ENCODE assay signal across 8 cellular contexts in genomic region chr15:96330064-96330449, GRCh38. TPM values are rescaled to one million over a fixed set of nuclear protein-coding genes. Genes with fewer than 3 reads are reported as not detected.
A peak's percentile ranks its signal among the peaks of the same experiment; 100 is the strongest.
DNase-seq lines count a peak whose midpoint lies in the region; TF ChIP-seq lines count a peak whose summit lies in the region.

No MANE protein-coding gene starts in this region.

- TF ChIP-seq EP300 in transverse colon (IDR thresholded peaks at IDR 0.05; ENCODE audit: low read depth), result no peak

- CTCF ChIA-PET in PC-9 (lab: Charles Lee), result no interaction called here

- peaks cover 14% of the 10 kb centered on the region for H4K20me1 ChIP-seq in PC-9 (ENCODE audit: insufficient read depth)

- peaks cover 36% of the 10 kb centered on the region for H3K4me1 ChIP-seq in PC-9 (replicated peaks; ENCODE audit: insufficient read depth)
- peaks cover 7% of the 10 kb centered on the region for H3K4me1 ChIP-seq in mesendoderm (ENCODE audit: control insufficient read depth, low read depth, low read length)
- peaks cover 0 to 37% (median 13%) of the 10 kb centered on the region in 4 donors for H3K4me1 ChIP-seq in transverse colon

- no TSS peak for BruUV-seq in PC-9 (replicated peaks; lab: Mats Ljungman, UMichigan)

- no peak overlapping the region for H3K4ac ChIP-seq in mesendoderm (ENCODE audit: low read depth, low read length)

- peaks cover 32% of the 10 kb centered on the region for H3F3A ChIP-seq in PC-9 (ENCODE audit: insufficient read depth, low read depth)

- no CpG with 5 or more reads among the region's 37 CpGs for WGBS in mesendoderm (ENCODE audit: extremely low coverage, insufficient coverage, low lambda C conversion rate)
- 0 to 8% methylated on average over 1 to 23 of the region's 37 CpGs for WGBS in transverse colon (ENCODE audit: low coverage in 1 of 2), 2 donors

- peak overlapping the region; percentile 69 for H2AFZ ChIP-seq in PC-9

- H3K4me2 ChIP-seq in PC-9, result peak overlapping the region; percentile 86
- H3K4me2 ChIP-seq in mesendoderm (ENCODE audit: low read length), result peak overlapping the region; percentile 88

- H4K5ac ChIP-seq in mesendoderm (ENCODE audit: low read length), result no peak overlapping the region

- H3K36me3 ChIP-seq in PC-9 (ENCODE audit: low read depth), result 0 out of 2 replicates have a peak, but pooled peaks cover 6% of the 10 kb centered on the region
- H3K36me3 ChIP-seq in mesendoderm (ENCODE audit: control insufficient read depth, insufficient read depth, low read length), result no peaks in the 10 kb centered on the region
- H3K36me3 ChIP-seq in transverse colon, result no peaks in the 10 kb centered on the region

- H2AK5ac ChIP-seq in mesendoderm (ENCODE audit: low read length), result no peak overlapping the region

- no peak overlapping the region for H3K23ac ChIP-seq in mesendoderm (ENCODE audit: low read length)

- in situ Hi-C loops in transverse colon (cut with MboI; ENCODE audit: low pct_ligation_motif_present in 1 of 4, low pct_unique_long_range_greater_than_20kb in 1 of 4, low sequenced_read_pairs in 3 of 4), result loop anchor here in 2 of 4 donors (25.0 kb wide), 1 partner anchor 1068 kb away; no protein-coding TSS in a partner anchor

- peak; percentile 29 to 66 for DNase-seq in NCI-H187 (lab: John Stamatoyannopoulos, UW)
- DNase-seq in NCI-H187 treated with DMSO at 0.1 percent for 48 hours (lab: John Stamatoyannopoulos, UW), result no peak
- DNase-seq in HFF-Myc (ENCODE audit: extremely low read depth, low read depth), result no peak
- DNase-seq in PC-9, result peak in 1 of 2 experiments; percentile 53
- peak; percentile 87 for DNase-seq in dedifferentiated amniotic fluid mesenchymal stem cell (ENCODE audit: extremely low spot score)
- no peak for DNase-seq in mesendoderm
- peak; percentile 66 for DNase-seq in transverse colon
- no peak for DNase-seq in epidermal melanocyte (ENCODE audit: insufficient read length, low spot score)

- TF ChIP-seq CTCF in HFF-Myc (IDR thresholded peaks at IDR 0.05; ENCODE audit: low read depth, low read length, missing control alignments), result no peak
- TF ChIP-seq CTCF in PC-9 (conservative IDR thresholded peaks at IDR 0.05), result no peak
- no peak for TF ChIP-seq CTCF in transverse colon (IDR thresholded peaks at IDR 0.05)

- H3K9me3 ChIP-seq in PC-9 (ENCODE audit: insufficient read depth, low read depth), result no peaks in the 10 kb centered on the region
- H3K9me3 ChIP-seq in transverse colon, result no peaks in the 10 kb centered on the region

- TF ChIP-seq POLR2A in transverse colon (IDR thresholded peaks at IDR 0.05), result no peak

- H3K56ac ChIP-seq in mesendoderm (ENCODE audit: low read length), result no peak overlapping the region

- H2BK15ac ChIP-seq in mesendoderm (replicated peaks; ENCODE audit: low read depth), result no peak overlapping the region

- H2BK120ac ChIP-seq in mesendoderm (ENCODE audit: low read depth, low read length), result no peak overlapping the region

- H3K27ac ChIP-seq in PC-9 (peak overlapping the region; percentile 91), mesendoderm (ENCODE audit: low read depth, low read length) (no peak overlapping the region), transverse colon (peak overlapping the region; percentile 81 to 91 (median 88))

- H3K79me2 ChIP-seq in PC-9 (ENCODE audit: low read depth) (peaks cover 81% of the 10 kb centered on the region), mesendoderm (ENCODE audit: control insufficient read depth, insufficient read depth, low read length) (no peaks in the 10 kb centered on the region)

- no peaks in the 10 kb centered on the region for H3K79me1 ChIP-seq in mesendoderm (ENCODE audit: low read length)

- H3K27me3 ChIP-seq in PC-9 (ENCODE audit: insufficient read depth, low read depth) (no peaks in the 10 kb centered on the region), mesendoderm (ENCODE audit: insufficient read depth, low read length, poor library complexity) (peaks cover 65% of the 10 kb centered on the region), transverse colon (peaks cover 22% of the 10 kb centered on the region)

- H3K18ac ChIP-seq in mesendoderm (ENCODE audit: low read length), result peak overlapping the region; percentile 77

- H4K8ac ChIP-seq in mesendoderm (ENCODE audit: low read depth, low read length), result no peak overlapping the region

- peak overlapping the region; percentile 26 for H3K9ac ChIP-seq in mesendoderm (ENCODE audit: low read length)

- POLR2A ChIA-PET in PC-9 (lab: Charles Lee; ENCODE audit: unreplicated experiment), result interaction anchor here (0.5 to 1.6 kb wide), 6 partner anchors 54 to 425 kb away, joined by 3 to 11 read pairs (median 6); no protein-coding TSS in a partner anchor

- no peak overlapping the region for H2BK5ac ChIP-seq in mesendoderm (ENCODE audit: low read length)

- intact Hi-C loops in PC-9 (cut with micrococcal nuclease; ENCODE audit: unreplicated experiment), result loop anchor here (1.0 kb wide), 2 partner anchors 277 to 458 kb away; no protein-coding TSS in a partner anchor
- intact Hi-C loops in transverse colon (cut with DNase I; ENCODE audit: low total_unique reads), result no loop called here

- H3K4me3 ChIP-seq in HFF-Myc (replicated peaks; ENCODE audit: low read depth, low read length) (peak overlapping the region; percentile 98), PC-9 (peak overlapping the region; percentile 73), mesendoderm (ENCODE audit: low read length) (peak overlapping the region; percentile 37), transverse colon (peak overlapping the region; percentile 45 to 59 (median 50))

- H3K9me2 ChIP-seq in PC-9 (ENCODE audit: insufficient read depth), result no peaks in the 10 kb centered on the region

RNA-seq across cellular contexts. Expression of gene NR2F2, which starts 0.4 kb away (rescaled TPM):
- 48.4 and 72.1 TPM in 2 replicates for total RNA-seq in PC-9 (2021)
- 0.03 TPM for polyA plus RNA-seq in mesendoderm (2013, experiment 1 of 2)
- polyA plus RNA-seq in mesendoderm (2013, experiment 2 of 2), result 0.04 TPM
- total RNA-seq in transverse colon, result 10 to 100 TPM; 11.3 to 29.5 (median 18.4) TPM

Comparison
In these comparisons a context has a peak if more than half of its experiments do, and no peak if none do; other contexts are left out.
1. DNase-seq: peak in NCI-H187 (2 of 2), dedifferentiated amniotic fluid mesenchymal stem cell (single experiment) and transverse colon (single experiment); none in NCI-H187 treated with DMSO at 0.1 percent for 48 hours (single experiment), HFF-Myc (single experiment), mesendoderm (single experiment) and epidermal melanocyte (single experiment).
2. H3K4me3 ChIP-seq: peak in every context shown above with its lines; median percentile 98 in HFF-Myc; 73 in PC-9; 50 in transverse colon; 37 in mesendoderm.